In the genomic region with DNA sequence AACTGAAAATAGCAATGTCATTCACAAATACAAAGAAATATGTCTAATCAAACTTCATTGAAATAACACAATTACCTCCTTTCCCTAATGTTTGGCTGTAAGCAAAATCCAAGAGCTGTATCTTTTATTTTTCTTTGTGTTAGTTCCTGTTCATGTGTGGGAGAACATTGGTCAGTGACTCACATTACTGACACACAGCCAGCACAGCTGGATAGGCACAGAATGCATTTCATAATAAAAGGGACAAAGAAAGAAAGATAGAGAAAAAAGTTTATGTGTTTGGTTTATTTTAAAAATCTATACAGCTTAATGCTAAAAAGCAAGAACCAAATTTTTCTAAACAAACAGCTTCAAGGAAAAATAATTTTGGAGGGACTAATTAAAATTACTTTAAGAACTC, we compare ENCODE assay signal across 1 cellular context.
TF ChIP-seq lines count a peak whose summit lies in the region.

No MANE protein-coding gene starts in this region.

TF ChIP-seq in IMR-90, 13 proteins besides CTCF, POLR2A, EP300 and RAD21 (continued from another document):
- TF ChIP-seq, protein P1, sequence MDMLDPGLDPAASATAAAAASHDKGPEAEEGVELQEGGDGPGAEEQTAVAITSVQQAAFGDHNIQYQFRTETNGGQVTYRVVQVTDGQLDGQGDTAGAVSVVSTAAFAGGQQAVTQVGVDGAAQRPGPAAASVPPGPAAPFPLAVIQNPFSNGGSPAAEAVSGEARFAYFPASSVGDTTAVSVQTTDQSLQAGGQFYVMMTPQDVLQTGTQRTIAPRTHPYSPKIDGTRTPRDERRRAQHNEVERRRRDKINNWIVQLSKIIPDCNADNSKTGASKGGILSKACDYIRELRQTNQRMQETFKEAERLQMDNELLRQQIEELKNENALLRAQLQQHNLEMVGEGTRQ (IDR thresholded peaks at IDR 0.05; ENCODE audit: low read depth, low read length) = no peak
- no peak for TF ChIP-seq BHLHE40 (IDR thresholded peaks at IDR 0.05; ENCODE audit: low read depth, low read length)
